ENCODE assay signal across 8 cellular contexts in the genomic region with DNA sequence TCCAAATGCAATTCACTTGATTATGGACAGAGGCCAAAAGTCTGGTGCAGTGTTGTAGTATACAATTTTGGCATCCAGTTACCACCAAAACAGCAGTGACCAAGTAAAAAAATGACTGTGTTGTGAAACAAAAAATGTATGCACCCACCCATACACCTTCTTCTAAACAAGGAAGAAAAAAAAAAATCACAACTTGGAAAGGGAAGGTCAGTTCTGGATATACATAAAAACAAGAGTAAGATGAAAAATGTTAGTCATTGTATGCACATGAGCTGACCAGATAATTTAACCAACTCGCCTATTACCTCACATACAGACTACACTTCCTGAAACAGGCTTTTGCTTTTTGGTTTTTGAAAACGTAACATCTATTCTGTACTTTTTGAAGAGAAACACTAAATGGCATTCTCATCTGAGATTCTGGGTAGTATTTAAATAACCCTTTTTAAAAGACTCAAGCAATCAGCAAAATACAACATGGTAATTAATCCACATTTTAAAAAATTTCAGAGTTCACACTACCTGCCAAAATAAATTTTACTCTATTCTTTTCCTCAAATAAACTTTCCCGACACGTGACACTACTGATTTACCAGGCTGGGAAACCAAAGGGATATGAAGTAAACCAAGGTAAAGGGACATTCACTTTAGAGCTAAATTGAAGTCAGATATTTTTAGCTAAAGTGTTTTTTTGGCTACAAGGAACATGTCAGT. TPM values are rescaled to one million over a fixed set of nuclear protein-coding genes. Genes with fewer than 3 reads are reported as not detected.
A peak's percentile ranks its signal among the peaks of the same experiment; 100 is the strongest.
DNase-seq lines count a peak whose midpoint lies in the region; ATAC-seq and TF ChIP-seq lines count a peak whose summit lies in the region.

No MANE protein-coding gene starts in this region.

- H3K79me2 ChIP-seq in mesendoderm (ENCODE audit: control insufficient read depth, insufficient read depth, low read length), result peaks cover 13% of the 10 kb centered on the region

- 100% methylated on average over 2 of the region's 4 CpGs for WGBS in mesendoderm (ENCODE audit: extremely low coverage, insufficient coverage, low lambda C conversion rate)

- no peak for TF ChIP-seq CTCF in fibroblast of mammary gland (conservative IDR thresholded peaks at IDR 0.05; ENCODE audit: control insufficient read depth, insufficient read depth, low read depth, low read length)

- H4K8ac ChIP-seq in mesendoderm (ENCODE audit: low read depth, low read length), result no peak overlapping the region

- no peak overlapping the region for H2AK5ac ChIP-seq in mesendoderm (ENCODE audit: low read length)

- peaks cover 62% of the 10 kb centered on the region for H3K4me1 Mint-ChIP-seq in activated T-cell treated with anti-CD3 and anti-CD28 coated beads, Interleukin-2, amount 50 U/mL, for 72 hours (ENCODE audit: low read depth)
- peaks cover 53 to 65% (median 61%) of the 10 kb centered on the region in 3 donors for H3K4me1 Mint-ChIP-seq in T-cell
- peaks cover 54% of the 10 kb centered on the region for H3K4me1 Mint-ChIP-seq in stimulated activated naive CD8-positive, alpha-beta T cell treated with anti-CD3 and anti-CD28 coated beads, Interleukin-15, amount 100 ng/mL, for 72 hours

- no peak overlapping the region for H2BK15ac ChIP-seq in mesendoderm (replicated peaks; ENCODE audit: low read depth)

- CTCF ChIA-PET in T-cell (lab: Charles Lee), result interaction anchor here (0.5 to 2.2 kb wide), 9 partner anchors 15 to 179 kb away, joined by 3 to 16 read pairs (median 5); a partner anchor contains a TSS

- no peak overlapping the region for H3K23ac ChIP-seq in mesendoderm (ENCODE audit: low read length)

- H3K4me3 Mint-ChIP-seq in activated T-cell treated with anti-CD3 and anti-CD28 coated beads, Interleukin-2, amount 50 U/mL, for 72 hours, result peak overlapping the region; percentile 97 to 99
- H3K4me3 Mint-ChIP-seq in T-cell, result peak overlapping the region; percentile 96 to 98 (median 96)
- peak overlapping the region; percentile 91 to 100 for H3K4me3 Mint-ChIP-seq in stimulated activated naive CD8-positive, alpha-beta T cell treated with anti-CD3 and anti-CD28 coated beads, Interleukin-15, amount 100 ng/mL, for 72 hours

- H3K9me3 Mint-ChIP-seq in activated T-cell treated with anti-CD3 and anti-CD28 coated beads, Interleukin-2, amount 50 U/mL, for 72 hours, result no peaks in the 10 kb centered on the region
- no peaks in the 10 kb centered on the region for H3K9me3 Mint-ChIP-seq in T-cell
- H3K9me3 Mint-ChIP-seq in stimulated activated naive CD8-positive, alpha-beta T cell treated with anti-CD3 and anti-CD28 coated beads, Interleukin-15, amount 100 ng/mL, for 72 hours, result no peaks in the 10 kb centered on the region

- H2BK5ac ChIP-seq in mesendoderm (ENCODE audit: low read length), result no peak overlapping the region

- no peaks in the 10 kb centered on the region for H3K36me3 ChIP-seq in mesendoderm (ENCODE audit: control insufficient read depth, insufficient read depth, low read length)

- H3K27ac Mint-ChIP-seq in activated T-cell treated with anti-CD3 and anti-CD28 coated beads, Interleukin-2, amount 50 U/mL, for 72 hours, result peak overlapping the region; percentile 99
- H3K27ac Mint-ChIP-seq in T-cell, result peak overlapping the region; percentile 76 to 83
- peak overlapping the region in 1 of 2 donors; percentile 70 for H3K27ac Mint-ChIP-seq in stimulated activated naive CD8-positive, alpha-beta T cell treated with anti-CD3 and anti-CD28 coated beads, Interleukin-15, amount 100 ng/mL, for 72 hours

- no peak overlapping the region for H4K5ac ChIP-seq in mesendoderm (ENCODE audit: low read length)

- no peak overlapping the region for H3K9ac ChIP-seq in mesendoderm (ENCODE audit: low read length)

- POLR2A ChIA-PET in T-cell (lab: Charles Lee), result interaction anchor here (0.6 to 2.5 kb wide), 13 partner anchors 9 to 143 kb away, joined by 3 to 9 read pairs (median 4); no protein-coding TSS in a partner anchor

- ATAC-seq in activated T-cell treated with anti-CD3 and anti-CD28 coated beads, Interleukin-2, amount 50 U/mL, for 72 hours (replicated peaks in 1 of 2), result no peak
- ATAC-seq in T-cell (replicated peaks in 1 of 4) (no peak), HG03025 (IDR thresholded peaks at IDR 0.05; ENCODE audit: low FRiP score, unreplicated experiment) (no peak), GM18511 (IDR thresholded peaks at IDR 0.05; ENCODE audit: unreplicated experiment) (no peak)
- ATAC-seq in stimulated activated naive CD8-positive, alpha-beta T cell treated with anti-CD3 and anti-CD28 coated beads, Interleukin-15, amount 100 ng/mL, for 72 hours, result no peak

- no peaks in the 10 kb centered on the region for H3K4me1 ChIP-seq in mesendoderm (ENCODE audit: control insufficient read depth, low read depth, low read length)

- no peaks in the 10 kb centered on the region for H3K27me3 ChIP-seq in mesendoderm (ENCODE audit: insufficient read depth, low read length, poor library complexity)

- peaks cover 9 to 16% of the 10 kb centered on the region in 2 donors for H3K36me3 Mint-ChIP-seq in activated T-cell treated with anti-CD3 and anti-CD28 coated beads, Interleukin-2, amount 50 U/mL, for 72 hours (ENCODE audit: insufficient read depth in 2 of 2)
- peaks cover 19% of the 10 kb centered on the region for H3K36me3 Mint-ChIP-seq in T-cell

- DNase-seq in activated T-cell treated with anti-CD3 and anti-CD28 coated beads, Interleukin-2, amount 50 U/mL, for 72 hours, result no peak
- DNase-seq in activated T-cell treated with anti-CD3 and anti-CD28 coated beads, Interleukin-2, amount 50 U/mL, for 1 hour, result no peak
- DNase-seq in T-cell (no peak), fibroblast of mammary gland (ENCODE audit: low read depth) (peak; percentile 70), mesendoderm (no peak)
- no peak for DNase-seq in stimulated activated naive CD8-positive, alpha-beta T cell treated with anti-CD3 and anti-CD28 coated beads, Interleukin-15, amount 100 ng/mL, for 72 hours

- no peaks in the 10 kb centered on the region for H3K27me3 Mint-ChIP-seq in activated T-cell treated with anti-CD3 and anti-CD28 coated beads, Interleukin-2, amount 50 U/mL, for 72 hours (ENCODE audit: low read depth)
- no peaks in the 10 kb centered on the region for H3K27me3 Mint-ChIP-seq in T-cell
- no peaks in the 10 kb centered on the region for H3K27me3 Mint-ChIP-seq in stimulated activated naive CD8-positive, alpha-beta T cell treated with anti-CD3 and anti-CD28 coated beads, Interleukin-15, amount 100 ng/mL, for 72 hours

- H3K4ac ChIP-seq in mesendoderm (ENCODE audit: low read depth, low read length), result no peak overlapping the region

- no peak overlapping the region for H2BK120ac ChIP-seq in mesendoderm (ENCODE audit: low read depth, low read length)

- H3K79me1 ChIP-seq in mesendoderm (ENCODE audit: low read length), result peaks cover 7% of the 10 kb centered on the region

- no peak overlapping the region for H3K4me2 ChIP-seq in mesendoderm (ENCODE audit: low read length)

- H3K18ac ChIP-seq in mesendoderm (ENCODE audit: low read length), result no peak overlapping the region

- peak overlapping the region; percentile 91 for H3K4me3 ChIP-seq in fibroblast of mammary gland (ENCODE audit: control insufficient read depth, low read depth, low read length)
- no peak overlapping the region for H3K4me3 ChIP-seq in mesendoderm (ENCODE audit: low read length)

- H3K56ac ChIP-seq in mesendoderm (ENCODE audit: low read length), result no peak overlapping the region

- no peak overlapping the region for H3K27ac ChIP-seq in mesendoderm (ENCODE audit: low read depth, low read length)

RNA-seq across cellular contexts. Expression of a gene that starts 2.2 kb away (rescaled TPM):
- 10 to 100 TPM; 39.1 to 46.0 TPM for total RNA-seq in activated T-cell treated with anti-CD3 and anti-CD28 coated beads, Interleukin-2, amount 50 U/mL, for 72 hours
- total RNA-seq in T-cell, result 100 to 1,000 TPM in 2 of 5 donors, 10 to 100 TPM in 3; 48.8 to 104 (median 57.4) TPM
- polyA plus RNA-seq in mesendoderm (2013, experiment 1 of 2), result 4.9 TPM
- 5.2 TPM for polyA plus RNA-seq in mesendoderm (2013, experiment 2 of 2)
